ENCODE assay signal across 29 cellular contexts in genomic region chr13:113722921-113723320, GRCh38. TPM values are rescaled to one million over a fixed set of nuclear protein-coding genes. Genes with fewer than 3 reads are reported as not detected.
DNase-seq lines count a peak whose midpoint lies in the region; ATAC-seq and TF ChIP-seq lines count a peak whose summit lies in the region.
"Had no signal": no experiment of that assay in that cellular context is flagged by ENCODE, and none has a peak within 500 bp of the region (broad histone marks: within the 10 kb centered on the region; RNA-seq: fewer than 3 reads in every experiment).

No MANE protein-coding gene starts in this region.

- H3K4me1 Mint-ChIP-seq in T-helper 17 cell, result peaks cover 12% of the 10 kb centered on the region
- H3K4me1 Mint-ChIP-seq: WTC11 had no signal

- H3K36me3 Mint-ChIP-seq in T-helper 17 cell (ENCODE audit: low read depth), result no peaks in the 10 kb centered on the region
- H3K36me3 Mint-ChIP-seq: immature natural killer cell, WTC11 had no signal

- H3K27me3 Mint-ChIP-seq in T-helper 17 cell, result no peaks in the 10 kb centered on the region

- no peak overlapping the region for H3K27ac ChIP-seq in right atrium auricular region
- no peak overlapping the region for H3K27ac ChIP-seq in lower lobe of right lung
- no peak overlapping the region for H3K27ac ChIP-seq in stomach
- H3K27ac ChIP-seq: colonic mucosa, Peyer's patch, tibial nerve had no signal

- intact Hi-C loops in Right ventricle myocardium superior (cut with DNase I) (no loop called here), lower lobe of right lung (cut with DNase I) (no loop called here), stomach (cut with DNase I; ENCODE audit: low total_unique reads) (no loop called here)

- peak; percentile 44 for DNase-seq in Right ventricle myocardium superior
- DNase-seq in right atrium auricular region (ENCODE audit: low spot score), result no peak
- DNase-seq in T-helper 17 cell, result no peak
- DNase-seq in lower lobe of right lung, result peak; percentile 30
- DNase-seq in stomach, result peak; percentile 38
- no peak for DNase-seq in NCI-H345 treated with DMSO at 0.1 percent for 48 hours (lab: John Stamatoyannopoulos, UW; ENCODE audit: unreplicated experiment)
- DNase-seq in DMS53 (lab: John Stamatoyannopoulos, UW), result no peak
- DNase-seq: activated naive CD4-positive, alpha-beta T cell treated with anti-CD3 and anti-CD28 coated beads for 36 hours; activated T-cell treated with anti-CD3 and anti-CD28 coated beads, Interleukin-2, amount 50 U/mL, for 72 hours; amygdala; colonic mucosa; COR-L47; DMS79; effector CD4-positive, alpha-beta T cell; immature natural killer cell; IMR-90; mesenchymal stem cell; NCI-H345; NCI-H774; SIG-M5; stimulated activated CD4-positive, alpha-beta T cell treated with anti-CD3 and anti-CD28 coated beads, Interleukin-15, amount 100 ng/mL, for 24 hours; stimulated activated CD4-positive, alpha-beta T cell treated with anti-CD3 and anti-CD28 coated beads, Interleukin-4, amount 100 ng/mL, for 4 hours had no signal

- no peak overlapping the region for H3K27ac Mint-ChIP-seq in T-helper 17 cell
- H3K27ac Mint-ChIP-seq: activated naive CD4-positive, alpha-beta T cell treated with anti-CD3 and anti-CD28 coated beads for 36 hours; activated T-cell treated with anti-CD3 and anti-CD28 coated beads, Interleukin-2, amount 50 U/mL, for 72 hours; WTC11 had no signal

- peak overlapping the region; percentile 55 for H3K4me3 Mint-ChIP-seq in T-helper 17 cell
- H3K4me3 Mint-ChIP-seq: activated naive CD4-positive, alpha-beta T cell treated with anti-CD3 and anti-CD28 coated beads for 36 hours; activated T-cell treated with anti-CD3 and anti-CD28 coated beads, Interleukin-2, amount 50 U/mL, for 72 hours; WTC11 had no signal

- no peaks in the 10 kb centered on the region for H3K27me3 ChIP-seq in right atrium auricular region
- H3K27me3 ChIP-seq in lower lobe of right lung (ENCODE audit: low read depth), result no peaks in the 10 kb centered on the region
- H3K27me3 ChIP-seq in stomach, result no peaks in the 10 kb centered on the region
- H3K27me3 ChIP-seq: colonic mucosa, Peyer's patch had no signal

- TF ChIP-seq CTCF in right atrium auricular region (IDR thresholded peaks at IDR 0.05) (no peak), lower lobe of right lung (IDR thresholded peaks at IDR 0.05) (no peak), stomach (IDR thresholded peaks at IDR 0.05) (no peak)

- 38 to 64% (median 45%) methylated on average over 7 to 10 of the region's 11 CpGs for WGBS in stomach, 5 donors

- no peak for TF ChIP-seq POLR2A in stomach (IDR thresholded peaks at IDR 0.05)

- no peak for TF ChIP-seq EP300 in stomach (IDR thresholded peaks at IDR 0.05)

- H3K9me3 ChIP-seq in right atrium auricular region, result no peaks in the 10 kb centered on the region
- H3K9me3 ChIP-seq in T-helper 17 cell (ENCODE audit: control insufficient read depth, low read length, poor library complexity, severe bottlenecking), result no peaks in the 10 kb centered on the region
- H3K9me3 ChIP-seq in lower lobe of right lung, result no peaks in the 10 kb centered on the region
- no peaks in the 10 kb centered on the region for H3K9me3 ChIP-seq in stomach
- H3K9me3 ChIP-seq: colonic mucosa, tibial nerve had no signal

- ATAC-seq in Right ventricle myocardium superior (ENCODE audit: poor library complexity) (no peak), T-helper 17 cell (no peak), lower lobe of right lung (no peak), GM18861 (IDR thresholded peaks at IDR 0.05; ENCODE audit: unreplicated experiment) (no peak)
- ATAC-seq: activated T-cell treated with anti-CD3 and anti-CD28 coated beads, Interleukin-2, amount 50 U/mL, for 72 hours; WTC11 had no signal

- no peaks in the 10 kb centered on the region for H3K36me3 ChIP-seq in right atrium auricular region
- H3K36me3 ChIP-seq in lower lobe of right lung, result no peaks in the 10 kb centered on the region
- H3K36me3 ChIP-seq in stomach, result no peaks in the 10 kb centered on the region
- H3K36me3 ChIP-seq: colonic mucosa, Peyer's patch, tibial nerve had no signal

- H3K4me3 ChIP-seq in right atrium auricular region (no peak overlapping the region), lower lobe of right lung (no peak overlapping the region), stomach (no peak overlapping the region)
- H3K4me3 ChIP-seq: colonic mucosa, Peyer's patch, tibial nerve had no signal

- H3K4me1 ChIP-seq in right atrium auricular region (peaks cover 0 to 15% of the 10 kb centered on the region in 2 donors), lower lobe of right lung (peaks cover 6% of the 10 kb centered on the region), stomach (peaks cover 8 to 19% (median 14%) of the 10 kb centered on the region in 4 donors)
- H3K4me1 ChIP-seq: colonic mucosa had no signal

RNA-seq across cellular contexts. Expression of gene TMEM255B, which starts 36.1 kb away (rescaled TPM):
- total RNA-seq in Right ventricle myocardium superior (6.9 TPM), right atrium auricular region (1 to 10 TPM; 5.2 to 6.0 TPM), T-helper 17 cell (1 to 10 TPM in 1 of 2 donors, under 1 TPM in 1; 0.86 to 1.4 TPM), lower lobe of right lung (21.5 TPM), stomach (1 to 10 TPM in 4 of 5 donors, not detected in 1; 1.3 to 7.9 (median 2.3) TPM)
- 1 to 10 TPM; 4.6 to 7.5 (median 6.7) TPM for polyA plus RNA-seq in stomach
- polyA plus RNA-seq: immature natural killer cell had no signal

RNA-seq across cellular contexts. Expression of gene GRK1, which starts 55.9 kb away (rescaled TPM):
- total RNA-seq in Right ventricle myocardium superior, result 0.13 TPM
- not detected for total RNA-seq in right atrium auricular region
- under 1 TPM in 1 of 2 donors, not detected in 1; 0.07 TPM for total RNA-seq in T-helper 17 cell
- total RNA-seq in lower lobe of right lung, result not detected
- not detected for total RNA-seq in stomach
- not detected for polyA plus RNA-seq in stomach
- total RNA-seq: bronchial epithelial cell, IMR-90, omental fat pad, pulmonary artery endothelial cell, tibial nerve had no signal
- polyA plus RNA-seq: immature natural killer cell, IMR-90 had no signal

Comparison
In these comparisons a context has a peak if more than half of its experiments do, and no peak if none do; other contexts are left out.
1. DNase-seq: peak in Right ventricle myocardium superior (single experiment), lower lobe of right lung (single experiment) and stomach (single experiment); none in right atrium auricular region (single experiment), T-helper 17 cell (0 of 3), NCI-H345 treated with DMSO at 0.1 percent for 48 hours (single experiment) and DMS53 (single experiment).